ENCODE assay signal across 18 cellular contexts in genomic region chr19:2138061-2138728, GRCh38.
"Had no signal": no experiment of that assay in that cellular context is flagged by ENCODE, and none has a peak within 500 bp of the region (broad histone marks: within the 10 kb centered on the region; RNA-seq: fewer than 3 reads in every experiment).

No MANE protein-coding gene starts in this region.

- ATAC-seq: activated T-cell treated with anti-CD3 and anti-CD28 coated beads, Interleukin-2, amount 50 U/mL, for 4 hours; T-helper 17 cell had no signal

- H3K4me2 ChIP-seq: hepatocyte had no signal

- H3K27ac Mint-ChIP-seq: activated B cell treated with CpG ODN at 0.5 μM for 24 hours; activated naive CD8-positive, alpha-beta T cell treated with anti-CD3 and anti-CD28 coated beads for 36 hours; T-helper 17 cell had no signal

- H3K4me3 Mint-ChIP-seq: activated B cell treated with CpG ODN at 0.5 μM for 24 hours; activated naive CD8-positive, alpha-beta T cell treated with anti-CD3 and anti-CD28 coated beads for 36 hours; activated T-cell treated with anti-CD3 and anti-CD28 coated beads, Interleukin-2, amount 50 U/mL, for 4 hours; naive B cell; T-helper 17 cell had no signal

- DNase-seq: activated B cell treated with CpG ODN at 0.5 μM for 24 hours; activated CD4-positive, alpha-beta T cell treated with anti-CD3 and anti-CD28 coated beads, Interleukin-2, amount 50 U/mL, for 1 hour; activated effector memory CD4-positive, alpha-beta T cell treated with anti-CD3 and anti-CD28 coated beads, Interleukin-2, amount 50 U/mL, for 16 hours; activated naive CD8-positive, alpha-beta T cell treated with anti-CD3 and anti-CD28 coated beads for 36 hours; activated T-cell treated with anti-CD3 and anti-CD28 coated beads, Interleukin-2, amount 50 U/mL, for 4 hours; effector CD4-positive, alpha-beta T cell; lower lobe of right lung; naive B cell; occipital lobe; stimulated activated CD4-positive, alpha-beta T cell treated with anti-CD3 and anti-CD28 coated beads, Interleukin-4, amount 100 ng/mL, for 24 hours; stomach; T-helper 17 cell had no signal

- H2AFZ ChIP-seq: hepatocyte had no signal

- H3K4me3 ChIP-seq: hepatocyte, lower lobe of right lung, prostate gland, stomach, thoracic aorta had no signal

- H3K4me1 ChIP-seq: lower lobe of right lung, prostate gland had no signal

- H3K9me3 Mint-ChIP-seq: activated B cell treated with CpG ODN at 0.5 μM for 24 hours; activated naive CD8-positive, alpha-beta T cell treated with anti-CD3 and anti-CD28 coated beads for 36 hours; activated T-cell treated with anti-CD3 and anti-CD28 coated beads, Interleukin-2, amount 50 U/mL, for 4 hours; naive B cell had no signal

- H3K27ac ChIP-seq: hepatocyte, lower lobe of right lung, prostate gland, stomach, thoracic aorta had no signal

- FAIRE-seq: bronchial epithelial cell, colon, frontal cortex had no signal

- H3K27me3 ChIP-seq: hepatocyte, stomach had no signal

- H3K9me3 ChIP-seq: lower lobe of right lung, prostate gland, stomach, thoracic aorta had no signal
